Comparison of ENCODE assay signal across 23 cellular contexts in the genomic region with DNA sequence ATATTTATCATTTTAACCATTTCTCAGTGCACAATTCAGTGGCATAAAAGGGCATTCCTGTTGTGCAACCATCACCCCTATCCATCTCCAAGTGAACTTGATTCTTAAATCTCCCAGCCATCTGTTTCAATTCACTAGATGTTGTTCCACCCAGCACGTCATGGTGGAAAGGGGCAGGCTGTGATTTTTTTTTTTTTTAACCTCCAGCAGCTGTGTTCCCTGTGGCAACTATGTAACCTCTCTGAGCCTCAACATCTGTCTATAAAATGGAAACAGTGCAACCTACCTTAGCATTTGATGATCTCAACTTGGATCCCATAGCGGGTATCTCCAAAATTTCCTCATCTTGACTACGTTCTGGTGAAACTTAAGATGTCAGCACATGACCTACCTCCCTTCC.
"Had no signal": no experiment of that assay in that cellular context is flagged by ENCODE, and none has a peak within 500 bp of the region (broad histone marks: within the 10 kb centered on the region; RNA-seq: fewer than 3 reads in every experiment).

No MANE protein-coding gene starts in this region.

- H3K36me3 Mint-ChIP-seq: activated naive CD4-positive, alpha-beta T cell treated with anti-CD3 and anti-CD28 coated beads, Interleukin-2, amount 10 ng/mL, durations not matched to agents 7 days and 5 days; natural killer cell treated with Interleukin-12 subunit alpha and Interleukin-12 subunit beta and Interleukin-15 and Interleukin-18, amount 100 ng/mL, for 72 hours had no signal

- H3K4me3 ChIP-seq: coronary artery, esophagus squamous epithelium, left lung, lung, prostate gland, thyroid gland, upper lobe of right lung had no signal

- DNase-seq: activated B cell treated with CpG ODN at 0.5 μM for 24 hours; activated CD4-positive, alpha-beta memory T cell treated with anti-CD3 and anti-CD28 coated beads for 36 hours; activated CD4-positive, alpha-beta T cell treated with anti-CD3 and anti-CD28 coated beads for 48 hours; activated effector memory CD4-positive, alpha-beta T cell treated with anti-CD3 and anti-CD28 coated beads, Interleukin-2, amount 50 U/mL, for 16 hours; activated naive CD4-positive, alpha-beta T cell treated with anti-CD3 and anti-CD28 coated beads, Interleukin-2, amount 10 ng/mL, durations not matched to agents 7 days and 5 days; amygdala; cerebellar nuclear complex; endodermal cell; esophagus squamous epithelium; foreskin keratinocyte; kidney; left lung; stimulated activated CD4-positive, alpha-beta T cell treated with anti-CD3 and anti-CD28 coated beads, Interleukin-1b, Interleukin-23, amount 100 ng/mL, for 48 hours; substantia nigra; T1000; thyroid gland; upper lobe of right lung had no signal

- ATAC-seq: foreskin keratinocyte; left lung; natural killer cell treated with Interleukin-12 subunit alpha and Interleukin-12 subunit beta and Interleukin-15 and Interleukin-18, amount 100 ng/mL, for 72 hours; upper lobe of right lung had no signal

- H3K4me1 ChIP-seq: esophagus squamous epithelium, foreskin keratinocyte, left lung, prostate gland, thyroid gland, upper lobe of right lung had no signal

- H3K27me3 ChIP-seq: esophagus squamous epithelium, foreskin keratinocyte, left lung, thyroid gland, upper lobe of right lung had no signal

- H3K4me3 Mint-ChIP-seq: activated B cell treated with CpG ODN at 0.5 μM for 24 hours; activated CD4-positive, alpha-beta memory T cell treated with anti-CD3 and anti-CD28 coated beads for 36 hours; activated naive CD4-positive, alpha-beta T cell treated with anti-CD3 and anti-CD28 coated beads, Interleukin-2, amount 10 ng/mL, durations not matched to agents 7 days and 5 days; endodermal cell; natural killer cell treated with Interleukin-12 subunit alpha and Interleukin-12 subunit beta and Interleukin-15 and Interleukin-18, amount 100 ng/mL, for 72 hours; stimulated activated naive CD8-positive, alpha-beta T cell treated with anti-CD3 and anti-CD28 coated beads, Interleukin-15, Interleukin-2, amounts not matched to agents 100 ng/mL and 50 ng/mL, for 24 hours; T-helper 1 cell treated with Interleukin-12 subunit alpha and Interleukin-12 subunit beta and Interleukin-4 antibody, amounts not matched to agents 30 μg/mL and 1 μg/mL, for 36 hours had no signal

- H3K9me3 ChIP-seq: prostate gland, thyroid gland had no signal

- H3K27me3 Mint-ChIP-seq: activated B cell treated with CpG ODN at 0.5 μM for 24 hours; activated CD4-positive, alpha-beta memory T cell treated with anti-CD3 and anti-CD28 coated beads for 36 hours; activated naive CD4-positive, alpha-beta T cell treated with anti-CD3 and anti-CD28 coated beads, Interleukin-2, amount 10 ng/mL, durations not matched to agents 7 days and 5 days; stimulated activated naive CD8-positive, alpha-beta T cell treated with anti-CD3 and anti-CD28 coated beads, Interleukin-15, Interleukin-2, amounts not matched to agents 100 ng/mL and 50 ng/mL, for 24 hours had no signal

- H3K27ac ChIP-seq: coronary artery, esophagus squamous epithelium, foreskin keratinocyte, left lung, prostate gland, thyroid gland, upper lobe of right lung had no signal

- H3K36me3 ChIP-seq: esophagus squamous epithelium, left lung, prostate gland, thyroid gland, upper lobe of right lung had no signal

- H3K9me3 Mint-ChIP-seq: endodermal cell; natural killer cell treated with Interleukin-12 subunit alpha and Interleukin-12 subunit beta and Interleukin-15 and Interleukin-18, amount 100 ng/mL, for 72 hours had no signal

- H3K27ac Mint-ChIP-seq: activated B cell treated with CpG ODN at 0.5 μM for 24 hours; activated CD4-positive, alpha-beta memory T cell treated with anti-CD3 and anti-CD28 coated beads for 36 hours; activated naive CD4-positive, alpha-beta T cell treated with anti-CD3 and anti-CD28 coated beads, Interleukin-2, amount 10 ng/mL, durations not matched to agents 7 days and 5 days; endodermal cell; natural killer cell treated with Interleukin-12 subunit alpha and Interleukin-12 subunit beta and Interleukin-15 and Interleukin-18, amount 100 ng/mL, for 72 hours; stimulated activated naive CD8-positive, alpha-beta T cell treated with anti-CD3 and anti-CD28 coated beads, Interleukin-15, Interleukin-2, amounts not matched to agents 100 ng/mL and 50 ng/mL, for 24 hours; T-helper 1 cell treated with Interleukin-12 subunit alpha and Interleukin-12 subunit beta and Interleukin-4 antibody, amounts not matched to agents 30 μg/mL and 1 μg/mL, for 36 hours had no signal
